Comparison of ENCODE assay signal across 8 cellular contexts in the genomic region with DNA sequence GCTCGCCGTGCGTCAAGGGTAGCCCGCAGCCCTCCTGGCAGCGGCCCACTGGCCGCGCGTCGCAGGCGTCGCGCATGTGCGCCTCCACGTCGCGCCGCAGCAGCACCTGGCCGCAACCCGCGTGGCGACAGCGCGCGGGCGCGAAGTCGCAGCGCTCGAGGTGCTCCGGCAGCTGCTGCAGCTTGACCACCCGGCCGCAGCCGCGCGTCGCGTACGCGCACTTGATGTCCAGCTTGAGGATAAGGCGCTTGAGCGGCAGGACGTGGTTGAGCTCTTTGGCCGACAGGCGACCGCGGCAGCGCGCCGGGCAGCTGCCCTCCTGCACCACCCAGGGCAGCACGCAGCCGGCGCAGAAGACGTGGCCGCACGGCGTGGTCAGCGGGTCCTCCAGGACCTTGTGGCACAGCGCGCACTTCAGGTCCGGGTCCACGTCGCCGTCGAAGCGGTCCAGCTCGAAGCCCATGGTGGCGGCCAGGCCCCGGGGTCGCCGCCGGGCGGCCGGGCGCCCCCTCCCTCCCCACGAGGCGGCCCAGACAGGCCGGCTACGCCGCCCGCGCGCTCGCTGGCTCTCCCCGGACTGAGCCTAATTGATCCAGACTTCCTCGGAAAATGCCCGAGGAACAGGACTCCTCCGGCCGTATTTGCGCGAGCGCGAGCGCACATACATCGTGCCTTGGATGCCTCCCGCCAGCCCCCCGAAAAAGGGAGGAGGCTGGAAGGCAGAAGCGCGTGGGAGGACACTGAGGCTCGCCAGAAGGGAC. TPM values are rescaled to one million over a fixed set of nuclear protein-coding genes. Genes with fewer than 3 reads are reported as not detected.
DNase-seq lines count a peak whose midpoint lies in the region; ATAC-seq and TF ChIP-seq lines count a peak whose summit lies in the region.

A gene (minus strand): TSS at position 579 of the 761 bp plus-strand sequence.

- H3K4me3 ChIP-seq in fibroblast of villous mesenchyme (ENCODE audit: low read depth, low read length) (peak within 1 kb of the TSS; percentile 63), neural cell (ENCODE audit: low read length) (peak within 1 kb of the TSS; percentile 72)

- ATAC-seq in HG03439 (IDR thresholded peaks at IDR 0.05; ENCODE audit: unreplicated experiment) (no peak), HG03108 (IDR thresholded peaks at IDR 0.05; ENCODE audit: unreplicated experiment) (no peak)

- H3K27me3 ChIP-seq in neural cell (ENCODE audit: insufficient read depth, low read depth, low read length) = peaks cover 13% of the 10 kb centered on the region

- H3K79me2 ChIP-seq in neural cell (replicated peaks; ENCODE audit: insufficient read depth, low read length) = no peaks in the 10 kb centered on the region

- peak within 1 kb of the TSS; percentile 23 for H3K9ac ChIP-seq in neural cell (ENCODE audit: low read length)

- H3F3A ChIP-seq in neural cell (ENCODE audit: insufficient read depth, low read length, poor library complexity, severe bottlenecking) = no peaks in the 10 kb centered on the region

- TF ChIP-seq CTCF in fibroblast of villous mesenchyme (IDR thresholded peaks at IDR 0.05; ENCODE audit: insufficient read depth, low read depth, low read length) (no peak), neural cell (IDR thresholded peaks at IDR 0.05; ENCODE audit: poor library complexity, severe bottlenecking) (peak; percentile 12)

- no peaks in the 10 kb centered on the region for H3K9me3 ChIP-seq in neural cell (ENCODE audit: low read length)

- peak; percentile 8 for TF ChIP-seq RAD21 in neural cell (conservative IDR thresholded peaks at IDR 0.05)

- TF ChIP-seq EP300 in neural cell (conservative IDR thresholded peaks at IDR 0.05; ENCODE audit: poor library complexity, severe bottlenecking) = no peak

- no peak within 1 kb of the TSS for H3K27ac ChIP-seq in neural cell (ENCODE audit: low read length)

- peak within 1 kb of the TSS; percentile 19 for H2AFZ ChIP-seq in neural cell (ENCODE audit: low read depth, low read length)

- no peaks in the 10 kb centered on the region for H3K36me3 ChIP-seq in neural cell (ENCODE audit: insufficient read depth, low read length)

- H3K9me2 ChIP-seq in neural cell (ENCODE audit: insufficient read depth, low read length) = no peaks in the 10 kb centered on the region

- H3K4me2 ChIP-seq in neural cell (ENCODE audit: low read length) = peak within 1 kb of the TSS; percentile 59

- DNase-seq in ELF-1 (ENCODE audit: low read depth, low spot score) (peak; percentile 70), SHP77 treated with DMSO at 0.1 percent for 48 hours (lab: John Stamatoyannopoulos, UW) (peak; percentile 3), fibroblast of villous mesenchyme (ENCODE audit: low read depth) (peak; percentile 75)
- no peak for DNase-seq in activated CD4-positive, alpha-beta T cell treated with anti-CD3 and anti-CD28 coated beads for 1 hour
- no peak for DNase-seq in stimulated activated naive CD4-positive, alpha-beta T cell treated with Interleukin-2 at 50 U/mL for 16 hours (lab: John Stamatoyannopoulos, UW)

- H4K20me1 ChIP-seq in neural cell (ENCODE audit: insufficient read depth) = no peaks in the 10 kb centered on the region

TF ChIP-seq in neural cell, 6 proteins besides CTCF, POLR2A, EP300 and RAD21:
- TF ChIP-seq EZH2 (IDR thresholded peaks at IDR 0.05; ENCODE audit: borderline replicate concordance, insufficient read depth, low read length, poor library complexity, severe bottlenecking) (no peak), SMC3 (conservative IDR thresholded peaks at IDR 0.05; ENCODE audit: poor library complexity) (peak; percentile 13), MXI1 (conservative IDR thresholded peaks at IDR 0.05; ENCODE audit: poor library complexity, severe bottlenecking) (peak; percentile 85)

RNA-seq across cellular contexts. Expression of the gene that starts here (rescaled TPM):
- total RNA-seq in fibroblast of villous mesenchyme = 32.5 and 33.7 TPM in 2 replicates
- polyA plus RNA-seq in neural cell = 1.1 and 2.2 TPM in 2 replicates
- polyA minus RNA-seq in neural cell = 2.2 and 2.7 TPM in 2 replicates

Comparison
In these comparisons a context has a peak if more than half of its experiments do, and no peak if none do; other contexts are left out.
1. DNase-seq: peak in ELF-1 (single experiment), SHP77 treated with DMSO at 0.1 percent for 48 hours (single experiment) and fibroblast of villous mesenchyme (single experiment); none in activated CD4-positive, alpha-beta T cell treated with anti-CD3 and anti-CD28 coated beads for 1 hour (single experiment) and stimulated activated naive CD4-positive, alpha-beta T cell treated with Interleukin-2 at 50 U/mL for 16 hours (single experiment).